In genomic region chr18:31791817-31792579, GRCh38 we compare ENCODE assay signal across 1 cellular context.
TF ChIP-seq lines count a peak whose summit lies in the region.

No MANE protein-coding gene starts in this region.

TF ChIP-seq in GM12878, 131 proteins besides CTCF, POLR2A, EP300 and RAD21 (continued from another document and continues in another):
- TF ChIP-seq, protein P1, sequence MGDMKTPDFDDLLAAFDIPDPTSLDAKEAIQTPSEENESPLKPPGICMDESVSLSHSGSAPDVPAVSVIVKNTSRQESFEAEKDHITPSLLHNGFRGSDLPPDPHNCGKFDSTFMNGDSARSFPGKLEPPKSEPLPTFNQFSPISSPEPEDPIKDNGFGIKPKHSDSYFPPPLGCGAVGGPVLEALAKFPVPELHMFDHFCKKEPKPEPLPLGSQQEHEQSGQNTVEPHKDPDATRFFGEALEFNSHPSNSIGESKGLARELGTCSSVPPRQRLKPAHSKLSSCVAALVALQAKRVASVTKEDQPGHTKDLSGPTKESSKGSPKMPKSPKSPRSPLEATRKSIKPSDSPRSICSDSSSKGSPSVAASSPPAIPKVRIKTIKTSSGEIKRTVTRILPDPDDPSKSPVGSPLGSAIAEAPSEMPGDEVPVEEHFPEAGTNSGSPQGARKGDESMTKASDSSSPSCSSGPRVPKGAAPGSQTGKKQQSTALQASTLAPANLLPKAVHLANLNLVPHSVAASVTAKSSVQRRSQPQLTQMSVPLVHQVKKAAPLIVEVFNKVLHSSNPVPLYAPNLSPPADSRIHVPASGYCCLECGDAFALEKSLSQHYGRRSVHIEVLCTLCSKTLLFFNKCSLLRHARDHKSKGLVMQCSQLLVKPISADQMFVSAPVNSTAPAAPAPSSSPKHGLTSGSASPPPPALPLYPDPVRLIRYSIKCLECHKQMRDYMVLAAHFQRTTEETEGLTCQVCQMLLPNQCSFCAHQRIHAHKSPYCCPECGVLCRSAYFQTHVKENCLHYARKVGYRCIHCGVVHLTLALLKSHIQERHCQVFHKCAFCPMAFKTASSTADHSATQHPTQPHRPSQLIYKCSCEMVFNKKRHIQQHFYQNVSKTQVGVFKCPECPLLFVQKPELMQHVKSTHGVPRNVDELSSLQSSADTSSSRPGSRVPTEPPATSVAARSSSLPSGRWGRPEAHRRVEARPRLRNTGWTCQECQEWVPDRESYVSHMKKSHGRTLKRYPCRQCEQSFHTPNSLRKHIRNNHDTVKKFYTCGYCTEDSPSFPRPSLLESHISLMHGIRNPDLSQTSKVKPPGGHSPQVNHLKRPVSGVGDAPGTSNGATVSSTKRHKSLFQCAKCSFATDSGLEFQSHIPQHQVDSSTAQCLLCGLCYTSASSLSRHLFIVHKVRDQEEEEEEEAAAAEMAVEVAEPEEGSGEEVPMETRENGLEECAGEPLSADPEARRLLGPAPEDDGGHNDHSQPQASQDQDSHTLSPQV (IDR thresholded peaks at IDR 0.05), result no peak
- no peak for TF ChIP-seq BRCA1 (IDR thresholded peaks at IDR 0.05; ENCODE audit: low read depth, low read length)
- TF ChIP-seq NR2C1 (IDR thresholded peaks at IDR 0.05), result no peak
- 0 out of 2 replicates have a peak, but pooled peaks have one; percentile 71 for TF ChIP-seq GATAD2B (conservative IDR thresholded peaks at IDR 0.05; ENCODE audit: low read depth)
- no peak for TF ChIP-seq RCOR1 (conservative IDR thresholded peaks at IDR 0.05; ENCODE audit: low read depth, low read length)
- no peak for TF ChIP-seq KDM1A (IDR thresholded peaks at IDR 0.05; ENCODE audit: borderline replicate concordance)
- peak; percentile 90 for TF ChIP-seq ZNF217 (IDR thresholded peaks at IDR 0.05)
- no peak for TF ChIP-seq BCLAF1 (IDR thresholded peaks at IDR 0.05)
- TF ChIP-seq STAT1 (conservative IDR thresholded peaks at IDR 0.05), result no peak
- no peak for TF ChIP-seq LARP7 (IDR thresholded peaks at IDR 0.05)
- no peak for TF ChIP-seq MYC (IDR thresholded peaks at IDR 0.05; ENCODE audit: insufficient read depth, insufficient read length, insufficient replicate concordance, low read length, severe bottlenecking)
- peak in 1 of 2 experiments; percentile 31; a peak in 1 of 4 replicates for TF ChIP-seq ETV6 (conservative IDR thresholded peaks at IDR 0.05 in 1 of 2, IDR thresholded peaks at IDR 0.05 in 1 of 2; ENCODE audit: borderline replicate concordance in 1 of 2, low read depth in 1 of 2)
- TF ChIP-seq MTA2 (IDR thresholded peaks at IDR 0.05; ENCODE audit: low read depth), result peak; percentile 91
- 0 out of 2 replicates have a peak, but pooled peaks have one; percentile 48 for TF ChIP-seq WRNIP1 (IDR thresholded peaks at IDR 0.05; ENCODE audit: borderline replicate concordance, low read depth, low read length)
- no peak for TF ChIP-seq ZBED1 (IDR thresholded peaks at IDR 0.05; ENCODE audit: borderline replicate concordance)
- no peak for TF ChIP-seq YY1 (IDR thresholded peaks at IDR 0.05; ENCODE audit: low read depth, low read length)
- no peak for TF ChIP-seq PML (IDR thresholded peaks at IDR 0.05; ENCODE audit: low read length)
- no peak for TF ChIP-seq ZNF622 (IDR thresholded peaks at IDR 0.05)
- TF ChIP-seq GABPA (IDR thresholded peaks at IDR 0.05; ENCODE audit: low read depth), result no peak
- no peak for TF ChIP-seq PRDM15 (CRISPR knock-in tag; IDR thresholded peaks at IDR 0.05)
- TF ChIP-seq FOXM1 (IDR thresholded peaks at IDR 0.05; ENCODE audit: low read depth, low read length), result 0 out of 2 replicates have a peak, but pooled peaks have one; percentile 50
- peak; percentile 72 for TF ChIP-seq NR2F1 (conservative IDR thresholded peaks at IDR 0.05)
- TF ChIP-seq ZSCAN29 (IDR thresholded peaks at IDR 0.05), result no peak
- no peak for TF ChIP-seq IRF3 (IDR thresholded peaks at IDR 0.05)
- TF ChIP-seq RAD51 (IDR thresholded peaks at IDR 0.05), result peak; percentile 82
- TF ChIP-seq MTA3 (IDR thresholded peaks at IDR 0.05; ENCODE audit: borderline replicate concordance, low read length), result no peak
- TF ChIP-seq IRF4 (IDR thresholded peaks at IDR 0.05; ENCODE audit: low read depth, low read length), result peak; percentile 68; the same call in 1 of the 2 replicates
- TF ChIP-seq MEF2A (IDR thresholded peaks at IDR 0.05; ENCODE audit: insufficient read depth, low read depth, low read length), result peak; percentile 46; the same call in 1 of the 2 replicates
- peak; percentile 23 for TF ChIP-seq SMAD1 (IDR thresholded peaks at IDR 0.05; ENCODE audit: low read depth, partially characterized antibody)
- TF ChIP-seq SUPT20H (IDR thresholded peaks at IDR 0.05; ENCODE audit: borderline replicate concordance, control insufficient read depth, low read depth, low read length), result no peak
- no peak for TF ChIP-seq ZNF274 (IDR thresholded peaks at IDR 0.05; ENCODE audit: insufficient read depth, insufficient read length)
- no peak for TF ChIP-seq FOS (IDR thresholded peaks at IDR 0.05; ENCODE audit: borderline replicate concordance, extremely low read depth, insufficient read length)
- TF ChIP-seq NFIC (IDR thresholded peaks at IDR 0.05; ENCODE audit: low read depth, low read length), result peak; percentile 78
- no peak for TF ChIP-seq SIN3A (IDR thresholded peaks at IDR 0.05; ENCODE audit: low read depth, low read length)
- peak; percentile 23; the same call in 1 of the 2 replicates for TF ChIP-seq USF2 (IDR thresholded peaks at IDR 0.05; ENCODE audit: borderline replicate concordance, low read depth, low read length)
- no peak for TF ChIP-seq SMAD5 (IDR thresholded peaks at IDR 0.05; ENCODE audit: low read depth)
- peak; percentile 88 for TF ChIP-seq SPI1 (IDR thresholded peaks at IDR 0.05; ENCODE audit: borderline replicate concordance, insufficient read depth, low read depth, low read length)
- TF ChIP-seq HDGF (IDR thresholded peaks at IDR 0.05), result no peak
- no peak for TF ChIP-seq FOXK2 (IDR thresholded peaks at IDR 0.05)
- TF ChIP-seq ASH2L (IDR thresholded peaks at IDR 0.05; ENCODE audit: borderline replicate concordance, low read depth), result no peak
- TF ChIP-seq, protein P2, sequence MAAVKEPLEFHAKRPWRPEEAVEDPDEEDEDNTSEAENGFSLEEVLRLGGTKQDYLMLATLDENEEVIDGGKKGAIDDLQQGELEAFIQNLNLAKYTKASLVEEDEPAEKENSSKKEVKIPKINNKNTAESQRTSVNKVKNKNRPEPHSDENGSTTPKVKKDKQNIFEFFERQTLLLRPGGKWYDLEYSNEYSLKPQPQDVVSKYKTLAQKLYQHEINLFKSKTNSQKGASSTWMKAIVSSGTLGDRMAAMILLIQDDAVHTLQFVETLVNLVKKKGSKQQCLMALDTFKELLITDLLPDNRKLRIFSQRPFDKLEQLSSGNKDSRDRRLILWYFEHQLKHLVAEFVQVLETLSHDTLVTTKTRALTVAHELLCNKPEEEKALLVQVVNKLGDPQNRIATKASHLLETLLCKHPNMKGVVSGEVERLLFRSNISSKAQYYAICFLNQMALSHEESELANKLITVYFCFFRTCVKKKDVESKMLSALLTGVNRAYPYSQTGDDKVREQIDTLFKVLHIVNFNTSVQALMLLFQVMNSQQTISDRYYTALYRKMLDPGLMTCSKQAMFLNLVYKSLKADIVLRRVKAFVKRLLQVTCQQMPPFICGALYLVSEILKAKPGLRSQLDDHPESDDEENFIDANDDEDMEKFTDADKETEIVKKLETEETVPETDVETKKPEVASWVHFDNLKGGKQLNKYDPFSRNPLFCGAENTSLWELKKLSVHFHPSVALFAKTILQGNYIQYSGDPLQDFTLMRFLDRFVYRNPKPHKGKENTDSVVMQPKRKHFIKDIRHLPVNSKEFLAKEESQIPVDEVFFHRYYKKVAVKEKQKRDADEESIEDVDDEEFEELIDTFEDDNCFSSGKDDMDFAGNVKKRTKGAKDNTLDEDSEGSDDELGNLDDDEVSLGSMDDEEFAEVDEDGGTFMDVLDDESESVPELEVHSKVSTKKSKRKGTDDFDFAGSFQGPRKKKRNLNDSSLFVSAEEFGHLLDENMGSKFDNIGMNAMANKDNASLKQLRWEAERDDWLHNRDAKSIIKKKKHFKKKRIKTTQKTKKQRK (IDR thresholded peaks at IDR 0.05; ENCODE audit: low read depth, low read length), result no peak
- TF ChIP-seq BCL11A (IDR thresholded peaks at IDR 0.05; ENCODE audit: low read depth, low read length), result peak; percentile 85
- TF ChIP-seq E2F4 (IDR thresholded peaks at IDR 0.05; ENCODE audit: low read depth, low read length), result no peak
- peak; percentile 50 for TF ChIP-seq SKIL (IDR thresholded peaks at IDR 0.05; ENCODE audit: low read depth, poor library complexity, severe bottlenecking)
- no peak for TF ChIP-seq CEBPB (IDR thresholded peaks at IDR 0.05; ENCODE audit: borderline replicate concordance in 1 of 2, low read depth in 2 of 2, low read length in 2 of 2)
- 0 out of 2 replicates have a peak, but pooled peaks have one; percentile 17 for TF ChIP-seq JUND (IDR thresholded peaks at IDR 0.05; ENCODE audit: low read depth, low read length)
- TF ChIP-seq SIX5 (IDR thresholded peaks at IDR 0.05; ENCODE audit: low read depth, low read length, severe bottlenecking), result no peak
